In genomic region chr2:215982465-215982875, GRCh38 we compare ENCODE assay signal across 1 cellular context.
A peak's percentile ranks its signal among the peaks of the same experiment; 100 is the strongest.
TF ChIP-seq lines count a peak whose summit lies in the region.

No MANE protein-coding gene starts in this region.

TF ChIP-seq in HepG2, 621 proteins besides CTCF, POLR2A, EP300 and RAD21 (continued from another document):
- TF ChIP-seq, protein P1, sequence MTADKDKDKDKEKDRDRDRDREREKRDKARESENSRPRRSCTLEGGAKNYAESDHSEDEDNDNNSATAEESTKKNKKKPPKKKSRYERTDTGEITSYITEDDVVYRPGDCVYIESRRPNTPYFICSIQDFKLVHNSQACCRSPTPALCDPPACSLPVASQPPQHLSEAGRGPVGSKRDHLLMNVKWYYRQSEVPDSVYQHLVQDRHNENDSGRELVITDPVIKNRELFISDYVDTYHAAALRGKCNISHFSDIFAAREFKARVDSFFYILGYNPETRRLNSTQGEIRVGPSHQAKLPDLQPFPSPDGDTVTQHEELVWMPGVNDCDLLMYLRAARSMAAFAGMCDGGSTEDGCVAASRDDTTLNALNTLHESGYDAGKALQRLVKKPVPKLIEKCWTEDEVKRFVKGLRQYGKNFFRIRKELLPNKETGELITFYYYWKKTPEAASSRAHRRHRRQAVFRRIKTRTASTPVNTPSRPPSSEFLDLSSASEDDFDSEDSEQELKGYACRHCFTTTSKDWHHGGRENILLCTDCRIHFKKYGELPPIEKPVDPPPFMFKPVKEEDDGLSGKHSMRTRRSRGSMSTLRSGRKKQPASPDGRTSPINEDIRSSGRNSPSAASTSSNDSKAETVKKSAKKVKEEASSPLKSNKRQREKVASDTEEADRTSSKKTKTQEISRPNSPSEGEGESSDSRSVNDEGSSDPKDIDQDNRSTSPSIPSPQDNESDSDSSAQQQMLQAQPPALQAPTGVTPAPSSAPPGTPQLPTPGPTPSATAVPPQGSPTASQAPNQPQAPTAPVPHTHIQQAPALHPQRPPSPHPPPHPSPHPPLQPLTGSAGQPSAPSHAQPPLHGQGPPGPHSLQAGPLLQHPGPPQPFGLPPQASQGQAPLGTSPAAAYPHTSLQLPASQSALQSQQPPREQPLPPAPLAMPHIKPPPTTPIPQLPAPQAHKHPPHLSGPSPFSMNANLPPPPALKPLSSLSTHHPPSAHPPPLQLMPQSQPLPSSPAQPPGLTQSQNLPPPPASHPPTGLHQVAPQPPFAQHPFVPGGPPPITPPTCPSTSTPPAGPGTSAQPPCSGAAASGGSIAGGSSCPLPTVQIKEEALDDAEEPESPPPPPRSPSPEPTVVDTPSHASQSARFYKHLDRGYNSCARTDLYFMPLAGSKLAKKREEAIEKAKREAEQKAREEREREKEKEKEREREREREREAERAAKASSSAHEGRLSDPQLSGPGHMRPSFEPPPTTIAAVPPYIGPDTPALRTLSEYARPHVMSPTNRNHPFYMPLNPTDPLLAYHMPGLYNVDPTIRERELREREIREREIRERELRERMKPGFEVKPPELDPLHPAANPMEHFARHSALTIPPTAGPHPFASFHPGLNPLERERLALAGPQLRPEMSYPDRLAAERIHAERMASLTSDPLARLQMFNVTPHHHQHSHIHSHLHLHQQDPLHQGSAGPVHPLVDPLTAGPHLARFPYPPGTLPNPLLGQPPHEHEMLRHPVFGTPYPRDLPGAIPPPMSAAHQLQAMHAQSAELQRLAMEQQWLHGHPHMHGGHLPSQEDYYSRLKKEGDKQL (CRISPR knock-in tag; IDR thresholded peaks at IDR 0.05; ENCODE audit: low read depth) = peak; percentile 52; the same call in 1 of the 2 replicates
- no peak for TF ChIP-seq HDAC6 (IDR thresholded peaks at IDR 0.05; ENCODE audit: low read depth, low read length)
- TF ChIP-seq ZNF737 (CRISPR knock-in tag; IDR thresholded peaks at IDR 0.05; ENCODE audit: borderline replicate concordance) = no peak
- no peak for TF ChIP-seq ZNF552 (CRISPR knock-in tag; IDR thresholded peaks at IDR 0.05; ENCODE audit: borderline replicate concordance)
- peak; percentile 43 for TF ChIP-seq GABPB1 (CRISPR knock-in tag; IDR thresholded peaks at IDR 0.05)
- TF ChIP-seq ZNF724P (CRISPR knock-in tag; IDR thresholded peaks at IDR 0.05; ENCODE audit: borderline replicate concordance) = no peak
- TF ChIP-seq TBP (CRISPR knock-in tag; IDR thresholded peaks at IDR 0.05) = no peak
- no peak for TF ChIP-seq ISX (CRISPR knock-in tag; conservative IDR thresholded peaks at IDR 0.05)
- peak; percentile 86 for TF ChIP-seq SAP130 (CRISPR knock-in tag; IDR thresholded peaks at IDR 0.05; ENCODE audit: low read depth)
- no peak for TF ChIP-seq ZNF30 (CRISPR knock-in tag; IDR thresholded peaks at IDR 0.05)
- TF ChIP-seq ZNF556 (CRISPR knock-in tag; IDR thresholded peaks at IDR 0.05; ENCODE audit: borderline replicate concordance) = no peak
- TF ChIP-seq IKZF1 (IDR thresholded peaks at IDR 0.05) = no peak
- no peak for TF ChIP-seq RFX1 (IDR thresholded peaks at IDR 0.05)
- TF ChIP-seq ZNF430 (CRISPR knock-in tag; IDR thresholded peaks at IDR 0.05) = no peak
- TF ChIP-seq ZNF335 (CRISPR knock-in tag; IDR thresholded peaks at IDR 0.05) = no peak
TF ChIP-seq in HepG2: peak in this region for 133.
